In genomic region chr9:126959326-126959725, GRCh38 we compare ENCODE assay signal across 23 cellular contexts.
"Had no signal": no experiment of that assay in that cellular context is flagged by ENCODE, and none has a peak within 500 bp of the region (broad histone marks: within the 10 kb centered on the region; RNA-seq: fewer than 3 reads in every experiment).

No MANE protein-coding gene starts in this region.

- H3K9me3 ChIP-seq: esophagus squamous epithelium, neutrophil, thoracic aorta, upper lobe of left lung had no signal

- DNase-seq: activated CD4-positive, alpha-beta T cell treated with anti-CD3 and anti-CD28 coated beads for 4 hours; activated CD4-positive, alpha-beta T cell treated with anti-CD3 and anti-CD28 coated beads, Interleukin-2, amount 50 U/mL, for 4 hours; activated effector memory CD4-positive, alpha-beta T cell treated with Interleukin-2 at 50 U/mL for 16 hours; activated naive CD4-positive, alpha-beta T cell treated with Interleukin-2 at 50 U/mL for 16 hours; anterior cingulate cortex; dermis blood vessel endothelial cell; effector CD4-positive, alpha-beta T cell; esophagus squamous epithelium; foreskin melanocyte; hippocampal formation; kidney; mesendoderm; nephron progenitor cell; stimulated activated CD4-positive, alpha-beta T cell treated with anti-CD3 and anti-CD28 coated beads, Interleukin-12 subunit alpha, Interleukin-12 subunit beta, amount 100 ng/mL, for 4 hours; stimulated activated CD4-positive, alpha-beta T cell treated with anti-CD3 and anti-CD28 coated beads, Interleukin-4, amount 100 ng/mL, for 1 hour; stimulated activated naive CD8-positive, alpha-beta T cell treated with anti-CD3 and anti-CD28 coated beads, Interleukin-15, Interleukin-2, amounts not matched to agents 100 U/mL and 50 U/mL, for 24 hours; upper lobe of left lung had no signal

- H3K27me3 ChIP-seq: esophagus squamous epithelium, upper lobe of left lung had no signal

- H3K36me3 ChIP-seq: thoracic aorta, upper lobe of left lung had no signal

- H3K27ac ChIP-seq: epithelial cell of prostate, esophagus squamous epithelium, neutrophil, thoracic aorta, upper lobe of left lung, VCaP had no signal

- H3K4me3 ChIP-seq: esophagus squamous epithelium, lung, thoracic aorta, upper lobe of left lung had no signal

- ATAC-seq: left lobe of liver; stimulated activated naive CD8-positive, alpha-beta T cell treated with anti-CD3 and anti-CD28 coated beads, Interleukin-15, Interleukin-2, amounts not matched to agents 100 U/mL and 50 U/mL, for 24 hours had no signal
